ENCODE assay signal across 9 cellular contexts in the genomic region with DNA sequence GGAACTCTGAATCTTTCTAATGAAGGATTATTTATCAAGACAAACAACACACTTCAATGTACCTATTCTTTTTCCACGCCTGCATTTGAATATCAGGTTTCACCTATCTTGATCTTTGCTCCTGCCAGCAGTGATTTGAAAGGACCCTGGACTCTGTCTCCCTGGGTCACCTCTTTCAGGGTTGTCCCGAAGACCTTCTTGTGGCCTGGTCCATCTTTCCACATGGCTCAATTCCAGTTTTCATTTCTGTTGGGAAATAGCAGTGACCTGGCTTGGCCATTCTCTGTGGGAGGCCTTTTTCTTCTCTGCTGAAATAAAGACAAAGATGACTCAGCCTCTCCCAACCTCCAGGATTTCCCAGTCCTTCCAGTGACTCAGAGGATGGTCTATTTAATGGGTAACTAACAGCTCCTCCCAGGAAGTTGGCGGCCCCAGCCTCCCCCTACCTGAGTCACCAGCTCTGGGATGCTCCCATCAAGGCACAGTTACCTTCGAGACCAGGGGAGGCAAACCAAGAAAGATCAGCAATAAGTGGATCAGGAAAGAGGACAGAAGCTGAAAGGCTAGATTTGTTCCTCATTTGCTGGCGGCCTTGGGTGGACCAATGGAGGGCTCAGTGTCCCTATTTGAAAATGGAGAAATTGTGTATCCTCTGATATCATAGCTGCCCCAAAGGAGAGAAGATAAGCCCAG. TPM values are rescaled to one million over a fixed set of nuclear protein-coding genes. Genes with fewer than 3 reads are reported as not detected.
DNase-seq lines count a peak whose midpoint lies in the region; ATAC-seq, FAIRE-seq and TF ChIP-seq lines count a peak whose summit lies in the region.
"Had no signal": no experiment of that assay in that cellular context is flagged by ENCODE, and none has a peak within 500 bp of the region (broad histone marks: within the 10 kb centered on the region; RNA-seq: fewer than 3 reads in every experiment).

No MANE protein-coding gene starts in this region.

- no peak overlapping the region for H3K4me3 Mint-ChIP-seq in chondrocyte (ENCODE audit: unreplicated experiment)

- H3K27me3 ChIP-seq in KMS-11 (ENCODE audit: insufficient read depth, low read depth) (no peaks in the 10 kb centered on the region), muscle layer of duodenum (ENCODE audit: low read depth, low read length) (no peaks in the 10 kb centered on the region)

- no peaks in the 10 kb centered on the region for H3K79me2 ChIP-seq in KMS-11 (ENCODE audit: insufficient read depth, low read depth)

- H3K4me2 ChIP-seq in KMS-11: peak overlapping the region; percentile 82

- H3K27me3 Mint-ChIP-seq in chondrocyte (ENCODE audit: low read depth): no peaks in the 10 kb centered on the region

- H3K36me3 Mint-ChIP-seq in chondrocyte (ENCODE audit: low read depth): no peaks in the 10 kb centered on the region

- H3K4me3 ChIP-seq in KMS-11 (IDR thresholded peaks at IDR 0.05; ENCODE audit: insufficient read depth, low read depth, low read length): no peak overlapping the region
- H3K4me3 ChIP-seq in muscle layer of duodenum (ENCODE audit: low read depth in 1 of 2, low read length in 2 of 2): no peak overlapping the region

- DNase-seq in COLO829 (ENCODE audit: low spot score): peak; percentile 95
- no peak for DNase-seq in chondrocyte (ENCODE audit: low spot score)
- no peak for DNase-seq in GM19238 (ENCODE audit: insufficient read length, low spot score)
- no peak for DNase-seq in RPMI8226
- DNase-seq in GM12892 (ENCODE audit: insufficient read length): no peak
- DNase-seq: retina had no signal

- no peak overlapping the region for H3K9ac ChIP-seq in KMS-11

- TF ChIP-seq CTCF in KMS-11 (conservative IDR thresholded peaks at IDR 0.05; ENCODE audit: low read depth, low read length) (no peak), chondrocyte (IDR thresholded peaks at IDR 0.05) (no peak)

- TF ChIP-seq POLR2A in GM12892 (IDR thresholded peaks at IDR 0.05; ENCODE audit: low read depth, low read length): no peak

- ATAC-seq in HG03571 (IDR thresholded peaks at IDR 0.05; ENCODE audit: unreplicated experiment): no peak

- H3K36me3 ChIP-seq in KMS-11 (ENCODE audit: insufficient read depth): no peaks in the 10 kb centered on the region
- H3K36me3 ChIP-seq in muscle layer of duodenum (ENCODE audit: control insufficient read depth in 1 of 2, insufficient read depth in 2 of 2, low read length in 2 of 2): no peaks in the 10 kb centered on the region

- no peaks in the 10 kb centered on the region for H3K9me3 ChIP-seq in muscle layer of duodenum (ENCODE audit: control insufficient read depth in 1 of 2, low read length in 2 of 2)

- H3K4me1 ChIP-seq in KMS-11 (ENCODE audit: low read depth, poor library complexity, severe bottlenecking) (peaks cover 34% of the 10 kb centered on the region), muscle layer of duodenum (ENCODE audit: control insufficient read depth in 1 of 2, insufficient read depth in 2 of 2, low read length in 2 of 2) (peaks cover 0 to 13% of the 10 kb centered on the region in 2 donors)

- FAIRE-seq in GM12892 (lab: Jason Lieb, UNC): no peak

- H4K20me1 ChIP-seq in KMS-11 (ENCODE audit: insufficient read depth): no peaks in the 10 kb centered on the region

- H3K27ac ChIP-seq in KMS-11 (peak overlapping the region; percentile 39; the same call in 1 of the 2 replicates), muscle layer of duodenum (ENCODE audit: low read length) (peak overlapping the region; percentile 51)

- peaks cover under 1% of the 10 kb centered on the region for H3K9me3 Mint-ChIP-seq in chondrocyte (ENCODE audit: low read depth)

- peak overlapping the region; percentile 87 for H3K27ac Mint-ChIP-seq in chondrocyte (ENCODE audit: unreplicated experiment)

- peak overlapping the region; percentile 66; the same call in 1 of the 2 replicates for H2AFZ ChIP-seq in KMS-11 (ENCODE audit: low read depth)

- peaks cover 33% of the 10 kb centered on the region for H3K4me1 Mint-ChIP-seq in chondrocyte (ENCODE audit: low read depth)

RNA-seq across cellular contexts. Expression of gene SMOX, which starts 13.1 kb away (rescaled TPM):
- 5.9 to 17.2 TPM (median 16.2 TPM) in 3 replicates for total RNA-seq in chondrocyte
- not detected for polyA plus RNA-seq in GM12892 (2012; ENCODE audit: missing spikeins)
